Comparison of ENCODE assay signal across 1 cellular context in the genomic region with DNA sequence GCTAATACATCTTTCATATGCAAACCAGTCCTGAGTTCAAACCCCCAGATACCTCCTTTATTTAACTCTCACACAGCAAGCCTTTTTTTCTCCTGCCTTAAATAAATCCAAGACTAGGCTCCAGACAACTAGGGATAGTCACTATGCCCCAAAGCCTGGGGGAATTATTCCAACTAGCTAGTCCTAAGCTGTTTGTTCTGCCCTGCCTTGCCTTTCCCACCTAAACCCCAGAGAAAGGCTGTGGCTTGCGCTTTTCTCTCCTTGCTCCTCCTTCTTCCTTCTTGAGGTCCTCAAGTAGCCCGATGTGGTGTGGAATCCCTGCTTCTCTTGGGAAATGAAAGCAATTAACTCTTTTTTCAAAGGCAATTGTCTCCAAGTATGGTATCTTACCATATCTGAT.
TF ChIP-seq lines count a peak whose summit lies in the region.

No MANE protein-coding gene starts in this region.

TF ChIP-seq in GM23338, 12 proteins besides CTCF, POLR2A, EP300 and RAD21 (continued from another document):
- TF ChIP-seq, protein P1, sequence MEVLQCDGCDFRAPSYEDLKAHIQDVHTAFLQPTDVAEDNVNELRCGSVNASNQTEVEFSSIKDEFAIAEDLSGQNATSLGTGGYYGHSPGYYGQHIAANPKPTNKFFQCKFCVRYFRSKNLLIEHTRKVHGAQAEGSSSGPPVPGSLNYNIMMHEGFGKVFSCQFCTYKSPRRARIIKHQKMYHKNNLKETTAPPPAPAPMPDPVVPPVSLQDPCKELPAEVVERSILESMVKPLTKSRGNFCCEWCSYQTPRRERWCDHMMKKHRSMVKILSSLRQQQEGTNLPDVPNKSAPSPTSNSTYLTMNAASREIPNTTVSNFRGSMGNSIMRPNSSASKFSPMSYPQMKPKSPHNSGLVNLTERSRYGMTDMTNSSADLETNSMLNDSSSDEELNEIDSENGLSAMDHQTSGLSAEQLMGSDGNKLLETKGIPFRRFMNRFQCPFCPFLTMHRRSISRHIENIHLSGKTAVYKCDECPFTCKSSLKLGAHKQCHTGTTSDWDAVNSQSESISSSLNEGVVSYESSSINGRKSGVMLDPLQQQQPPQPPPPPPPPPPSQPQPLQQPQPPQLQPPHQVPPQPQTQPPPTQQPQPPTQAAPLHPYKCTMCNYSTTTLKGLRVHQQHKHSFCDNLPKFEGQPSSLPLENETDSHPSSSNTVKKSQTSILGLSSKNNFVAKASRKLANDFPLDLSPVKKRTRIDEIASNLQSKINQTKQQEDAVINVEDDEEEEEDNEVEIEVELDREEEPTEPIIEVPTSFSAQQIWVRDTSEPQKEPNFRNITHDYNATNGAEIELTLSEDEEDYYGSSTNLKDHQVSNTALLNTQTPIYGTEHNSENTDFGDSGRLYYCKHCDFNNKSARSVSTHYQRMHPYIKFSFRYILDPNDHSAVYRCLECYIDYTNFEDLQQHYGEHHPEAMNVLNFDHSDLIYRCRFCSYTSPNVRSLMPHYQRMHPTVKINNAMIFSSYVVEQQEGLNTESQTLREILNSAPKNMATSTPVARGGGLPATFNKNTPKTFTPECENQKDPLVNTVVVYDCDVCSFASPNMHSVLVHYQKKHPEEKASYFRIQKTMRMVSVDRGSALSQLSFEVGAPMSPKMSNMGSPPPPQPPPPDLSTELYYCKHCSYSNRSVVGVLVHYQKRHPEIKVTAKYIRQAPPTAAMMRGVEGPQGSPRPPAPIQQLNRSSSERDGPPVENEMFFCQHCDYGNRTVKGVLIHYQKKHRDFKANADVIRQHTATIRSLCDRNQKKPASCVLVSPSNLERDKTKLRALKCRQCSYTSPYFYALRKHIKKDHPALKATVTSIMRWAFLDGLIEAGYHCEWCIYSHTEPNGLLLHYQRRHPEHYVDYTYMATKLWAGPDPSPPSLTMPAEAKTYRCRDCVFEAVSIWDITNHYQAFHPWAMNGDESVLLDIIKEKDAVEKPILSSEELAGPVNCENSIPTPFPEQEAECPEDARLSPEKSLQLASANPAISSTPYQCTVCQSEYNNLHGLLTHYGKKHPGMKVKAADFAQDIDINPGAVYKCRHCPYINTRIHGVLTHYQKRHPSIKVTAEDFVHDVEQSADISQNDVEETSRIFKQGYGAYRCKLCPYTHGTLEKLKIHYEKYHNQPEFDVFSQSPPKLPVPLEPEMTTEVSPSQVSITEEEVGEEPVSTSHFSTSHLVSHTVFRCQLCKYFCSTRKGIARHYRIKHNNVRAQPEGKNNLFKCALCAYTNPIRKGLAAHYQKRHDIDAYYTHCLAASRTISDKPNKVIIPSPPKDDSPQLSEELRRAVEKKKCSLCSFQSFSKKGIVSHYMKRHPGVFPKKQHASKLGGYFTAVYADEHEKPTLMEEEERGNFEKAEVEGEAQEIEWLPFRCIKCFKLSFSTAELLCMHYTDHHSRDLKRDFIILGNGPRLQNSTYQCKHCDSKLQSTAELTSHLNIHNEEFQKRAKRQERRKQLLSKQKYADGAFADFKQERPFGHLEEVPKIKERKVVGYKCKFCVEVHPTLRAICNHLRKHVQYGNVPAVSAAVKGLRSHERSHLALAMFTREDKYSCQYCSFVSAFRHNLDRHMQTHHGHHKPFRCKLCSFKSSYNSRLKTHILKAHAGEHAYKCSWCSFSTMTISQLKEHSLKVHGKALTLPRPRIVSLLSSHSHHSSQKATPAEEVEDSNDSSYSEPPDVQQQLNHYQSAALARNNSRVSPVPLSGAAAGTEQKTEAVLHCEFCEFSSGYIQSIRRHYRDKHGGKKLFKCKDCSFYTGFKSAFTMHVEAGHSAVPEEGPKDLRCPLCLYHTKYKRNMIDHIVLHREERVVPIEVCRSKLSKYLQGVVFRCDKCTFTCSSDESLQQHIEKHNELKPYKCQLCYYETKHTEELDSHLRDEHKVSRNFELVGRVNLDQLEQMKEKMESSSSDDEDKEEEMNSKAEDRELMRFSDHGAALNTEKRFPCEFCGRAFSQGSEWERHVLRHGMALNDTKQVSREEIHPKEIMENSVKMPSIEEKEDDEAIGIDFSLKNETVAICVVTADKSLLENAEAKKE (CRISPR knock-in tag; IDR thresholded peaks at IDR 0.05), result no peak
